Comparison of ENCODE assay signal across 1 cellular context in genomic region chr1:69551476-69552324, GRCh38.
TF ChIP-seq lines count a peak whose summit lies in the region.

No MANE protein-coding gene starts in this region.

TF ChIP-seq in K562, 482 proteins besides CTCF, POLR2A, EP300 and RAD21 (continued from another document):
- TF ChIP-seq CREB3 (tag; conservative IDR thresholded peaks at IDR 0.05; ENCODE audit: low read depth) (peak; percentile 68), THAP7 (CRISPR knock-in tag; IDR thresholded peaks at IDR 0.05) (no peak), EP400 (IDR thresholded peaks at IDR 0.05) (peak; percentile 97), L3MBTL2 (IDR thresholded peaks at IDR 0.05) (peak; percentile 42; the same call in 1 of the 2 replicates), RNF2 (IDR thresholded peaks at IDR 0.05) (peak; percentile 16; the same call in 1 of the 2 replicates), TSC22D4 (tag; IDR thresholded peaks at IDR 0.05) (no peak), BRD4 (IDR thresholded peaks at IDR 0.05) (peak; percentile 81; the same call in 1 of the 2 replicates), FOS (IDR thresholded peaks at IDR 0.05; ENCODE audit: extremely low read depth, insufficient read length) (no peak), PURB (CRISPR knock-in tag; IDR thresholded peaks at IDR 0.05; ENCODE audit: low read depth) (no peak), TBP (optimal IDR thresholded peaks at IDR 0.05; ENCODE audit: low read depth, low read length) (peak; percentile 51), SIX5 (IDR thresholded peaks at IDR 0.05; ENCODE audit: borderline replicate concordance in 1 of 2, insufficient read depth in 1 of 2, low read depth in 1 of 2, low read length in 2 of 2) (no peak), FOXA1 (IDR thresholded peaks at IDR 0.05; ENCODE audit: borderline replicate concordance) (no peak), NFYB (IDR thresholded peaks at IDR 0.05; ENCODE audit: extremely low read depth, insufficient read length) (no peak), SAFB (IDR thresholded peaks at IDR 0.05; ENCODE audit: borderline replicate concordance, low read depth, low read length) (no peak), GTF2B (IDR thresholded peaks at IDR 0.05; ENCODE audit: extremely low read depth, insufficient read length) (peak; percentile 37), CHCHD3 (CRISPR knock-in tag; IDR thresholded peaks at IDR 0.05) (no peak), ZNF23 (CRISPR knock-in tag; IDR thresholded peaks at IDR 0.05) (no peak), NRF1 (conservative IDR thresholded peaks at IDR 0.05 in 1 of 2, IDR thresholded peaks at IDR 0.05 in 1 of 2) (peak in 1 of 2 experiments; percentile 21; a peak in 1 of 4 replicates), SNRNP70 (optimal IDR thresholded peaks at IDR 0.05; ENCODE audit: low read depth, low read length) (no peak), POLR2H (tag; IDR thresholded peaks at IDR 0.05; ENCODE audit: low read depth) (peak; percentile 55; the same call in 1 of the 2 replicates), EZH2 (IDR thresholded peaks at IDR 0.05; ENCODE audit: borderline replicate concordance, low read depth, low read length) (no peak), GTF2E2 (tag; IDR thresholded peaks at IDR 0.05) (no peak), MEIS2 (IDR thresholded peaks at IDR 0.05; ENCODE audit: partially characterized antibody) (peak; percentile 73), GABPA (tag; conservative IDR thresholded peaks at IDR 0.05; ENCODE audit: low read depth) (no peak)
